ENCODE assay signal across 1 cellular context in genomic region chr10:31083765-31084184, GRCh38.
TF ChIP-seq lines count a peak whose summit lies in the region.

No MANE protein-coding gene starts in this region.

TF ChIP-seq in GM12878, 131 proteins besides CTCF, POLR2A, EP300 and RAD21 (continued from another document):
- TF ChIP-seq BCLAF1 (IDR thresholded peaks at IDR 0.05) = no peak
